In genomic region chr16:67013238-67013822, GRCh38 we compare ENCODE assay signal across 8 cellular contexts. TPM values are rescaled to one million over a fixed set of nuclear protein-coding genes. Genes with fewer than 3 reads are reported as not detected.
DNase-seq lines count a peak whose midpoint lies in the region; ATAC-seq and TF ChIP-seq lines count a peak whose summit lies in the region.

No MANE protein-coding gene starts in this region.

- peak overlapping the region in 3 of 4 donors; percentile 30 to 66 (median 50) for H3K27ac ChIP-seq in upper lobe of left lung

- H3K4me3 Mint-ChIP-seq in activated naive CD4-positive, alpha-beta T cell treated with anti-CD3 and anti-CD28 coated beads, Interleukin-2, amount 10 ng/mL, durations not matched to agents 7 days and 5 days: peak overlapping the region; percentile 89

- H3K4me3 ChIP-seq in lower leg skin (ENCODE audit: low read depth, poor library complexity, severe bottlenecking) (peak overlapping the region; percentile 27), upper lobe of left lung (peak overlapping the region; percentile 39 to 64 (median 56))

- H3K27ac Mint-ChIP-seq in activated naive CD4-positive, alpha-beta T cell treated with anti-CD3 and anti-CD28 coated beads, Interleukin-2, amount 10 ng/mL, durations not matched to agents 7 days and 5 days: peak overlapping the region; percentile 86

- no peak for ATAC-seq in upper lobe of left lung (ENCODE audit: low FRiP score in 2 of 2)
- ATAC-seq in GM21423 (IDR thresholded peaks at IDR 0.05; ENCODE audit: unreplicated experiment): no peak
- no peak for ATAC-seq in HG02642 (IDR thresholded peaks at IDR 0.05; ENCODE audit: poor library complexity, unreplicated experiment)

- intact Hi-C loops in lower leg skin (cut with DNase I; ENCODE audit: low total_unique reads): no loop called here

- H3K36me3 Mint-ChIP-seq in activated naive CD4-positive, alpha-beta T cell treated with anti-CD3 and anti-CD28 coated beads, Interleukin-2, amount 10 ng/mL, durations not matched to agents 7 days and 5 days: peaks cover 29% of the 10 kb centered on the region

- TF ChIP-seq POLR2A in lower leg skin (IDR thresholded peaks at IDR 0.05): no peak
- no peak for TF ChIP-seq POLR2A in upper lobe of left lung (IDR thresholded peaks at IDR 0.05)

- TF ChIP-seq EP300 in upper lobe of left lung (IDR thresholded peaks at IDR 0.05): no peak

- H3K36me3 ChIP-seq in upper lobe of left lung: no peaks in the 10 kb centered on the region

- peaks cover 9 to 16% (median 15%) of the 10 kb centered on the region in 4 donors for H3K4me1 ChIP-seq in upper lobe of left lung

- DNase-seq in activated naive CD4-positive, alpha-beta T cell treated with anti-CD3 and anti-CD28 coated beads, Interleukin-2, amount 10 ng/mL, durations not matched to agents 7 days and 5 days: no peak
- DNase-seq in activated naive CD4-positive, alpha-beta T cell treated with Interleukin-2 at 50 U/mL for 16 hours: no peak
- peak in 29 of 56 donors; percentile 13 to 75 (median 40) for DNase-seq in amygdala (lab: John Stamatoyannopoulos, UW)
- no peak for DNase-seq in lower leg skin (ENCODE audit: low spot score in 2 of 2)
- no peak for DNase-seq in upper lobe of left lung
- no peak for DNase-seq in SKM-1 treated with dmso at 0.1 percent for 144 hours (lab: John Stamatoyannopoulos, UW; ENCODE audit: unreplicated experiment)

- H3K4me1 Mint-ChIP-seq in activated naive CD4-positive, alpha-beta T cell treated with anti-CD3 and anti-CD28 coated beads, Interleukin-2, amount 10 ng/mL, durations not matched to agents 7 days and 5 days: peaks cover 73% of the 10 kb centered on the region

- CTCF ChIA-PET in activated naive CD4-positive, alpha-beta T cell treated with anti-CD3 and anti-CD28 coated beads, Interleukin-2, amount 10 ng/mL, durations not matched to agents 7 days and 5 days (lab: Charles Lee): interaction anchor here (0.8 to 10.6 kb wide), 14 partner anchors 28 to 234 kb away, joined by 3 to 163 read pairs (median 5); partner anchors contain the start of genes CES3, FBXL8, FHOD1 and TRADD

- H3K9me3 ChIP-seq in upper lobe of left lung: no peaks in the 10 kb centered on the region

- TF ChIP-seq CTCF in lower leg skin (IDR thresholded peaks at IDR 0.05): no peak
- no peak for TF ChIP-seq CTCF in upper lobe of left lung (IDR thresholded peaks at IDR 0.05)

- 9 to 12% methylated on average over 13 to 20 of the region's 21 CpGs for WGBS in lower leg skin, 2 donors
- 16 to 23% methylated on average over 5 to 20 of the region's 21 CpGs for WGBS in upper lobe of left lung, 2 donors

- peaks cover 4% of the 10 kb centered on the region for H3K27me3 Mint-ChIP-seq in activated naive CD4-positive, alpha-beta T cell treated with anti-CD3 and anti-CD28 coated beads, Interleukin-2, amount 10 ng/mL, durations not matched to agents 7 days and 5 days

- no peaks in the 10 kb centered on the region for H3K9me3 Mint-ChIP-seq in activated naive CD4-positive, alpha-beta T cell treated with anti-CD3 and anti-CD28 coated beads, Interleukin-2, amount 10 ng/mL, durations not matched to agents 7 days and 5 days

- H3K27me3 ChIP-seq in upper lobe of left lung: peaks cover 0 to 6% (median 1%) of the 10 kb centered on the region in 4 donors

RNA-seq across cellular contexts. Expression of gene CBFB, which starts 15.6 kb away (rescaled TPM):
- total RNA-seq in lower leg skin (10 to 100 TPM; 42.4 to 76.3 (median 48.2) TPM), upper lobe of left lung (10 to 100 TPM; 31.4 to 73.4 (median 54.1) TPM)

RNA-seq across cellular contexts. Expression of gene CES4A, which starts 24.9 kb away (rescaled TPM):
- total RNA-seq in lower leg skin: 10 to 100 TPM; 43.6 to 95.8 (median 75.9) TPM
- 10 to 100 TPM in 5 of 6 donors, 1 to 10 TPM in 1; 9.9 to 39.7 (median 20.2) TPM for total RNA-seq in upper lobe of left lung

RNA-seq across cellular contexts. Expression of gene CES3, which starts 52.3 kb away (rescaled TPM):
- total RNA-seq in lower leg skin: 1 to 10 TPM in 3 of 4 donors, under 1 TPM in 1; 0.59 to 1.3 (median 1.2) TPM
- 1 to 10 TPM; 1.4 to 6.2 (median 2.9) TPM for total RNA-seq in upper lobe of left lung

Comparison
In these comparisons a context has a peak if more than half of its experiments do, and no peak if none do; other contexts are left out.
1. DNase-seq: peak in amygdala (29 of 56); none in activated naive CD4-positive, alpha-beta T cell treated with anti-CD3 and anti-CD28 coated beads, Interleukin-2, amount 10 ng/mL, durations not matched to agents 7 days and 5 days (single experiment), activated naive CD4-positive, alpha-beta T cell treated with Interleukin-2 at 50 U/mL for 16 hours (single experiment), lower leg skin (0 of 2), upper lobe of left lung (0 of 2) and SKM-1 treated with dmso at 0.1 percent for 144 hours (single experiment).